In genomic region chr11:115408036-115408911, GRCh38 we compare ENCODE assay signal across 13 cellular contexts.
DNase-seq lines count a peak whose midpoint lies in the region; ATAC-seq and TF ChIP-seq lines count a peak whose summit lies in the region.
"Had no signal": no experiment of that assay in that cellular context is flagged by ENCODE, and none has a peak within 500 bp of the region (broad histone marks: within the 10 kb centered on the region; RNA-seq: fewer than 3 reads in every experiment).

No MANE protein-coding gene starts in this region.

- peak; percentile 85 for ATAC-seq in Right ventricle myocardium inferior
- ATAC-seq: activated T-cell treated with anti-CD3 and anti-CD28 coated beads, Interleukin-2, amount 50 U/mL, for 4 hours; HCT116 had no signal

- H3K36me3 ChIP-seq in right atrium auricular region (no peaks in the 10 kb centered on the region), fibroblast of lung (ENCODE audit: control insufficient read depth, insufficient read depth, low read length) (no peaks in the 10 kb centered on the region), muscle layer of colon (ENCODE audit: insufficient read depth, low read length) (no peaks in the 10 kb centered on the region), transverse colon (no peaks in the 10 kb centered on the region)

- no peaks in the 10 kb centered on the region for H3K9me3 ChIP-seq in right atrium auricular region
- no peaks in the 10 kb centered on the region for H3K9me3 ChIP-seq in fibroblast of lung (ENCODE audit: control insufficient read depth, insufficient read depth, low read depth, low read length)
- no peaks in the 10 kb centered on the region for H3K9me3 ChIP-seq in muscle layer of colon (ENCODE audit: low read length)
- H3K9me3 ChIP-seq in transverse colon: no peaks in the 10 kb centered on the region

- no peaks in the 10 kb centered on the region for H4K20me1 ChIP-seq in fibroblast of lung (ENCODE audit: control insufficient read depth, extremely low read depth, insufficient read depth, low read length)

- DNase-seq in Right ventricle myocardium inferior (ENCODE audit: missing footprints): no peak
- DNase-seq in right atrium auricular region (ENCODE audit: low spot score): no peak
- peak; percentile 73 to 77 for DNase-seq in fibroblast of lung (ENCODE audit: low read depth in 2 of 2)
- no peak for DNase-seq in activated effector memory CD4-positive, alpha-beta T cell treated with anti-CD3 and anti-CD28 coated beads, Interleukin-2, amount 50 U/mL, for 16 hours
- DNase-seq in NCI-H82 treated with DMSO at 0.1 percent for 48 hours (lab: John Stamatoyannopoulos, UW; ENCODE audit: unreplicated experiment): no peak
- DNase-seq in NK-92 treated with Interleukin-12 subunit alpha and Interleukin-12 subunit beta, amount 100 ng/mL, for 24 hours (lab: John Stamatoyannopoulos, UW): no peak
- DNase-seq in transverse colon: no peak
- DNase-seq: activated T-cell treated with anti-CD3 and anti-CD28 coated beads, Interleukin-2, amount 50 U/mL, for 4 hours; endodermal cell; NCI-H146 had no signal

- H3K9ac ChIP-seq in fibroblast of lung (ENCODE audit: insufficient read depth, low read length): no peak overlapping the region
- no peak overlapping the region for H3K9ac ChIP-seq in muscle layer of colon (ENCODE audit: low read length)

- H2AFZ ChIP-seq in fibroblast of lung (ENCODE audit: low read length): no peak overlapping the region
- H2AFZ ChIP-seq: hepatocyte had no signal

- no peak for TF ChIP-seq POLR2A in transverse colon (IDR thresholded peaks at IDR 0.05)

- peaks cover 0 to 4% of the 10 kb centered on the region in 2 donors for H3K4me1 ChIP-seq in right atrium auricular region
- no peaks in the 10 kb centered on the region for H3K4me1 ChIP-seq in fibroblast of lung (ENCODE audit: control insufficient read depth, extremely low read depth, insufficient read depth, low read length)
- peaks cover 26% of the 10 kb centered on the region for H3K4me1 ChIP-seq in muscle layer of colon (ENCODE audit: insufficient read depth, low read length)
- peaks cover 0 to 21% (median 3%) of the 10 kb centered on the region in 4 donors for H3K4me1 ChIP-seq in transverse colon

- H3K4me3 ChIP-seq in right atrium auricular region: no peak overlapping the region
- no peak overlapping the region for H3K4me3 ChIP-seq in fibroblast of lung (replicated peaks in 1 of 4; ENCODE audit: control extremely low read depth in 1 of 4, insufficient read depth in 1 of 4, low read depth in 3 of 4, low read length in 4 of 4)
- H3K4me3 ChIP-seq in muscle layer of colon (ENCODE audit: low read depth in 1 of 2, low read length in 2 of 2): no peak overlapping the region
- no peak overlapping the region for H3K4me3 ChIP-seq in transverse colon
- H3K4me3 ChIP-seq: hepatocyte had no signal

- H3K4me2 ChIP-seq in fibroblast of lung (ENCODE audit: extremely low read depth, insufficient read depth, low read length): no peak overlapping the region

- TF ChIP-seq EP300 in transverse colon (IDR thresholded peaks at IDR 0.05; ENCODE audit: low read depth): no peak

- in situ Hi-C loops in transverse colon (cut with MboI; ENCODE audit: low pct_ligation_motif_present in 1 of 4, low pct_unique_long_range_greater_than_20kb in 1 of 4, low sequenced_read_pairs in 3 of 4): no loop called here

- TF ChIP-seq CTCF in right atrium auricular region (IDR thresholded peaks at IDR 0.05): no peak
- no peak for TF ChIP-seq CTCF in fibroblast of lung (conservative IDR thresholded peaks at IDR 0.05 in 1 of 2, IDR thresholded peaks at IDR 0.05 in 1 of 2; ENCODE audit: low read depth in 1 of 2, low read length in 2 of 2)
- TF ChIP-seq CTCF in transverse colon (IDR thresholded peaks at IDR 0.05): no peak

- 44 to 56% methylated on average over 2 to 3 of the region's 3 CpGs for WGBS in transverse colon (ENCODE audit: low coverage in 1 of 2), 2 donors

- intact Hi-C loops in Right ventricle myocardium inferior (cut with DNase I): no loop called here
- intact Hi-C loops in transverse colon (cut with DNase I; ENCODE audit: low total_unique reads): no loop called here

- H3K79me2 ChIP-seq in fibroblast of lung (ENCODE audit: control insufficient read depth, insufficient read depth, low read length): no peaks in the 10 kb centered on the region
- H3K79me2 ChIP-seq: hepatocyte had no signal

- H3K27me3 ChIP-seq in right atrium auricular region (no peaks in the 10 kb centered on the region), fibroblast of lung (ENCODE audit: control insufficient read depth, insufficient read depth, low read length) (no peaks in the 10 kb centered on the region), muscle layer of colon (ENCODE audit: control insufficient read depth in 1 of 2, insufficient read depth in 2 of 2, low read length in 2 of 2) (no peaks in the 10 kb centered on the region), transverse colon (peaks cover 45% of the 10 kb centered on the region)
- H3K27me3 ChIP-seq: hepatocyte had no signal

- H3K27ac ChIP-seq in right atrium auricular region: no peak overlapping the region
- no peak overlapping the region for H3K27ac ChIP-seq in fibroblast of lung (ENCODE audit: insufficient read depth, low read length)
- H3K27ac ChIP-seq in muscle layer of colon (ENCODE audit: low read depth, low read length): peak overlapping the region; percentile 14
- peak overlapping the region in 2 of 4 donors; percentile 17 to 29 for H3K27ac ChIP-seq in transverse colon
- H3K27ac ChIP-seq: hepatocyte had no signal

Comparison
In these comparisons a context has a peak if more than half of its experiments do, and no peak if none do; other contexts are left out.
1. DNase-seq: peak in fibroblast of lung (2 of 2); none in Right ventricle myocardium inferior (single experiment), right atrium auricular region (single experiment), activated effector memory CD4-positive, alpha-beta T cell treated with anti-CD3 and anti-CD28 coated beads, Interleukin-2, amount 50 U/mL, for 16 hours (single experiment), NCI-H82 treated with DMSO at 0.1 percent for 48 hours (single experiment), NK-92 treated with Interleukin-12 subunit alpha and Interleukin-12 subunit beta, amount 100 ng/mL, for 24 hours (single experiment) and transverse colon (single experiment).